ENCODE assay signal across 24 cellular contexts in genomic region chr16:77035361-77035760, GRCh38.
DNase-seq lines count a peak whose midpoint lies in the region; ATAC-seq, FAIRE-seq and TF ChIP-seq lines count a peak whose summit lies in the region.
"Had no signal": no experiment of that assay in that cellular context is flagged by ENCODE, and none has a peak within 500 bp of the region (broad histone marks: within the 10 kb centered on the region; RNA-seq: fewer than 3 reads in every experiment).

No MANE protein-coding gene starts in this region.

- DNase-seq in A549 (ENCODE audit: low read depth in 1 of 2, low spot score in 1 of 2) (no peak), amniotic epithelial cell (ENCODE audit: low read depth) (peak; percentile 4), renal cortical epithelial cell (ENCODE audit: low read depth) (peak; percentile 2), SK-N-SH (no peak)
- no peak for DNase-seq in activated T-helper 2 cell treated with anti-CD3 and anti-CD28 coated beads, Interferon-gamma antibody, Interleukin-2, Interleukin-4, amounts not matched to agents 10 μg/mL and 5 μg/mL and 100 μg/mL, durations not matched to agents 14 hours and 24 hours and 36 hours (ENCODE audit: low spot score)
- DNase-seq: 8988T; AML-193; Caco-2; Calu3; CD4-positive, alpha-beta T cell; CD8-positive, alpha-beta T cell; DMS79 treated with DMSO at 0.1 percent for 48 hours; GF-D8 had no signal

- no peaks in the 10 kb centered on the region for H3K79me2 ChIP-seq in SK-N-SH (ENCODE audit: insufficient read depth)

- POLR2A ChIA-PET in A549 (lab: Yijun Ruan, JAX) (no interaction called here), HEK293 (lab: Yijun Ruan, JAX) (no interaction called here), SK-N-SH (lab: Yijun Ruan, JAX) (no interaction called here)

- H3K4me3 Mint-ChIP-seq in activated T-helper 2 cell treated with anti-CD3 and anti-CD28 coated beads, Interferon-gamma antibody, Interleukin-2, Interleukin-4, amounts not matched to agents 10 μg/mL and 5 μg/mL and 100 μg/mL, durations not matched to agents 14 hours and 24 hours and 36 hours (ENCODE audit: low read depth), result no peak overlapping the region
- H3K4me3 Mint-ChIP-seq: B cell; CD4-positive, alpha-beta T cell; CD8-positive, alpha-beta T cell had no signal

- FAIRE-seq in A549 (lab: Jason Lieb, UNC), result no peak
- FAIRE-seq: A204.1, D721Med, G401.6, GM12892, GM18507, GM19239 had no signal

- ATAC-seq in A549 (no peak), GM19324 (IDR thresholded peaks at IDR 0.05; ENCODE audit: low FRiP score, unreplicated experiment) (no peak)
- ATAC-seq: CD8-positive, alpha-beta T cell had no signal

- intact Hi-C loops in activated T-helper 2 cell treated with anti-CD3 and anti-CD28 coated beads, Interferon-gamma antibody, Interleukin-2, Interleukin-4, amounts not matched to agents 10 μg/mL and 5 μg/mL and 100 μg/mL, durations not matched to agents 14 hours and 24 hours and 36 hours (cut with micrococcal nuclease), result no loop called here

- H3K36me3 Mint-ChIP-seq in activated T-helper 2 cell treated with anti-CD3 and anti-CD28 coated beads, Interferon-gamma antibody, Interleukin-2, Interleukin-4, amounts not matched to agents 10 μg/mL and 5 μg/mL and 100 μg/mL, durations not matched to agents 14 hours and 24 hours and 36 hours (ENCODE audit: low read depth), result no peaks in the 10 kb centered on the region
- H3K36me3 Mint-ChIP-seq: CD8-positive, alpha-beta T cell had no signal

- no peak for TF ChIP-seq POLR2A in A549 (IDR thresholded peaks at IDR 0.05; ENCODE audit: low read length)

- no peak overlapping the region for H3K9ac ChIP-seq in SK-N-SH
- H3K9ac ChIP-seq: BLaER1 treated with 17β-estradiol and CSF1 and Interleukin-3, amounts not matched to agents 10 nM and 100 nM had no signal

- no peaks in the 10 kb centered on the region for H3K9me3 ChIP-seq in A549
- no peaks in the 10 kb centered on the region for H3K9me3 ChIP-seq in HEK293 (ENCODE audit: control insufficient read depth, insufficient read depth, low read depth, low read length)
- H3K9me3 ChIP-seq in SK-N-SH, result no peaks in the 10 kb centered on the region
- H3K9me3 ChIP-seq: Caco-2 had no signal

- H3K4me2 ChIP-seq in A549 (no peak overlapping the region), SK-N-SH (no peak overlapping the region)
- H3K4me2 ChIP-seq: BLaER1 treated with 17β-estradiol and CSF1 and Interleukin-3, amounts not matched to agents 10 nM and 100 nM had no signal

- no peaks in the 10 kb centered on the region for H3K27me3 Mint-ChIP-seq in activated T-helper 2 cell treated with anti-CD3 and anti-CD28 coated beads, Interferon-gamma antibody, Interleukin-2, Interleukin-4, amounts not matched to agents 10 μg/mL and 5 μg/mL and 100 μg/mL, durations not matched to agents 14 hours and 24 hours and 36 hours (ENCODE audit: low read depth)
- H3K27me3 Mint-ChIP-seq: B cell; CD4-positive, alpha-beta T cell had no signal

- TF ChIP-seq EP300 in A549 (IDR thresholded peaks at IDR 0.05), result no peak
- TF ChIP-seq EP300 in SK-N-SH (IDR thresholded peaks at IDR 0.05; ENCODE audit: borderline replicate concordance in 1 of 2, low read depth in 1 of 2, low read length in 1 of 2), result no peak

- H4K20me1 ChIP-seq in SK-N-SH (ENCODE audit: insufficient read depth), result no peaks in the 10 kb centered on the region
- H4K20me1 ChIP-seq: BLaER1 treated with 17β-estradiol and CSF1 and Interleukin-3, amounts not matched to agents 10 nM and 100 nM had no signal

- H3K27ac ChIP-seq in A549 (no peak overlapping the region), HEK293 (ENCODE audit: extremely low read depth, low read depth, low read length) (no peak overlapping the region), SK-N-SH (ENCODE audit: low read depth in 2 of 2, low read length in 1 of 2) (no peak overlapping the region)
- H3K27ac ChIP-seq: BLaER1 treated with 17β-estradiol and CSF1 and Interleukin-3, amounts not matched to agents 10 nM and 100 nM; C4-2B had no signal

- H3K4me1 ChIP-seq in A549 (no peaks in the 10 kb centered on the region), HEK293 (ENCODE audit: control insufficient read depth, insufficient read depth, low read length) (no peaks in the 10 kb centered on the region), SK-N-SH (ENCODE audit: control insufficient read depth in 1 of 2, insufficient read depth in 2 of 2, low read depth in 1 of 2, low read length in 1 of 2) (no peaks in the 10 kb centered on the region; a peak in 1 of 4 replicates)
- H3K4me1 ChIP-seq: Caco-2 had no signal

- H3K4me1 Mint-ChIP-seq in activated T-helper 2 cell treated with anti-CD3 and anti-CD28 coated beads, Interferon-gamma antibody, Interleukin-2, Interleukin-4, amounts not matched to agents 10 μg/mL and 5 μg/mL and 100 μg/mL, durations not matched to agents 14 hours and 24 hours and 36 hours (ENCODE audit: low read depth), result no peaks in the 10 kb centered on the region
- H3K4me1 Mint-ChIP-seq: B cell had no signal

- H3K9me3 Mint-ChIP-seq in activated T-helper 2 cell treated with anti-CD3 and anti-CD28 coated beads, Interferon-gamma antibody, Interleukin-2, Interleukin-4, amounts not matched to agents 10 μg/mL and 5 μg/mL and 100 μg/mL, durations not matched to agents 14 hours and 24 hours and 36 hours, result no peaks in the 10 kb centered on the region
- H3K9me3 Mint-ChIP-seq: CD4-positive, alpha-beta T cell had no signal

- no peaks in the 10 kb centered on the region for H3K9me2 ChIP-seq in SK-N-SH

- no peaks in the 10 kb centered on the region for H3F3A ChIP-seq in SK-N-SH (replicated peaks; ENCODE audit: insufficient read depth)

- TF ChIP-seq CTCF in A549 (IDR thresholded peaks at IDR 0.05) (no peak), HEK293 (tag by site-specific recombination; IDR thresholded peaks at IDR 0.05) (no peak), SK-N-SH (IDR thresholded peaks at IDR 0.05) (no peak)

- TF ChIP-seq RAD21 in A549 (conservative IDR thresholded peaks at IDR 0.05 in 1 of 2, IDR thresholded peaks at IDR 0.05 in 1 of 2), result no peak
- TF ChIP-seq RAD21 in SK-N-SH (IDR thresholded peaks at IDR 0.05; ENCODE audit: low read length), result no peak

- no peak overlapping the region for H3K27ac Mint-ChIP-seq in activated T-helper 2 cell treated with anti-CD3 and anti-CD28 coated beads, Interferon-gamma antibody, Interleukin-2, Interleukin-4, amounts not matched to agents 10 μg/mL and 5 μg/mL and 100 μg/mL, durations not matched to agents 14 hours and 24 hours and 36 hours
- H3K27ac Mint-ChIP-seq: B cell; CD4-positive, alpha-beta T cell; CD8-positive, alpha-beta T cell had no signal

- H2AFZ ChIP-seq in SK-N-SH (ENCODE audit: low read depth), result no peak overlapping the region

- no peaks in the 10 kb centered on the region for H3K27me3 ChIP-seq in SK-N-SH (ENCODE audit: insufficient read depth)
- H3K27me3 ChIP-seq: BLaER1 treated with 17β-estradiol and CSF1 and Interleukin-3, amounts not matched to agents 10 nM and 100 nM had no signal

- H3K4me3 ChIP-seq in A549, result no peak overlapping the region
- no peak overlapping the region for H3K4me3 ChIP-seq in HEK293 (ENCODE audit: low read depth, low read length)
- no peak overlapping the region for H3K4me3 ChIP-seq in SK-N-SH (ENCODE audit: low read depth in 2 of 2, low read length in 1 of 2)
- H3K4me3 ChIP-seq: BLaER1 treated with 17β-estradiol and CSF1 and Interleukin-3, amounts not matched to agents 10 nM and 100 nM had no signal

- CTCF ChIA-PET in A549 (lab: Yijun Ruan, JAX), result no interaction called here
- CTCF ChIA-PET in HEK293 (lab: Yijun Ruan, JAX), result interaction anchor here (0.6 kb wide), 1 partner anchor 134 kb away, joined by 4 read pairs; no protein-coding TSS in a partner anchor
- CTCF ChIA-PET in SK-N-SH (lab: Yijun Ruan, JAX), result no interaction called here

- H3K36me3 ChIP-seq in HEK293 (ENCODE audit: control insufficient read depth in 2 of 2, insufficient read depth in 1 of 2, low read length in 2 of 2), result no peaks in the 10 kb centered on the region
- no peaks in the 10 kb centered on the region for H3K36me3 ChIP-seq in SK-N-SH (replicated peaks in 1 of 2; ENCODE audit: control insufficient read depth in 1 of 2, insufficient read depth in 2 of 2, low read length in 1 of 2)
- H3K36me3 ChIP-seq: BLaER1 treated with 17β-estradiol and CSF1 and Interleukin-3, amounts not matched to agents 10 nM and 100 nM had no signal

TF ChIP-seq in HEK293, 187 proteins besides CTCF, POLR2A, EP300 and RAD21 (continues in another document):
- no peak for TF ChIP-seq ZNF184 (tag by site-specific recombination; IDR thresholded peaks at IDR 0.05)
- no peak for TF ChIP-seq WT1 (tag by site-specific recombination; IDR thresholded peaks at IDR 0.05)

TF ChIP-seq in SK-N-SH, 30 proteins besides CTCF, POLR2A, EP300 and RAD21:
- TF ChIP-seq RCOR1 (IDR thresholded peaks at IDR 0.05; ENCODE audit: low read length), result no peak
- TF ChIP-seq GATA2 (CRISPR knock-in tag; IDR thresholded peaks at IDR 0.05), result no peak
- TF ChIP-seq FOXM1 (IDR thresholded peaks at IDR 0.05; ENCODE audit: low read depth), result no peak
- TF ChIP-seq TEAD4 (IDR thresholded peaks at IDR 0.05; ENCODE audit: borderline replicate concordance, insufficient read depth), result no peak
TF ChIP-seq in SK-N-SH: peak in this region for 0.

Comparison
In these comparisons a context has a peak if more than half of its experiments do, and no peak if none do; other contexts are left out.
1. DNase-seq: peak in amniotic epithelial cell (single experiment) and renal cortical epithelial cell (single experiment); none in A549 (0 of 2), activated T-helper 2 cell treated with anti-CD3 and anti-CD28 coated beads, Interferon-gamma antibody, Interleukin-2, Interleukin-4, amounts not matched to agents 10 μg/mL and 5 μg/mL and 100 μg/mL, durations not matched to agents 14 hours and 24 hours and 36 hours (single experiment) and SK-N-SH (single experiment).
2. Of the 5 proteins assayed by ChIP-seq in both HEK293 and A549: peak only in HEK293: none; only in A549: none; in both: REST; in neither: 4.